In genomic region chr13:94413545-94413944, GRCh38 we compare ENCODE assay signal across 15 cellular contexts.
"Had no signal": no experiment of that assay in that cellular context is flagged by ENCODE, and none has a peak within 500 bp of the region (broad histone marks: within the 10 kb centered on the region; RNA-seq: fewer than 3 reads in every experiment).

No MANE protein-coding gene starts in this region.

- DNase-seq: Karpas-422, KBM-7, NCI-H1092, NCI-H1417 treated with DMSO at 0.1 percent for 48 hours, NCI-H1694 treated with DMSO at 0.1 percent for 48 hours, NCI-H1930, NCI-H2081 treated with DMSO at 0.1 percent for 48 hours, NCI-H526 treated with DMSO at 0.1 percent for 48 hours, NCI-H774, Right ventricle myocardium superior, RPMI8226, SIG-M5 had no signal

- H3K36me3 ChIP-seq: MG63, SJSA1 had no signal

- H3K4me1 ChIP-seq: SJSA1 had no signal

- H3K9me3 ChIP-seq: MG63, SJSA1 had no signal

- H3K27me3 ChIP-seq: MG63, SJSA1 had no signal

- H3K27ac ChIP-seq: SJSA1, SK-N-MC had no signal

- H3K4me3 ChIP-seq: MG63, SJSA1, SK-N-MC had no signal
